In the genomic region with DNA sequence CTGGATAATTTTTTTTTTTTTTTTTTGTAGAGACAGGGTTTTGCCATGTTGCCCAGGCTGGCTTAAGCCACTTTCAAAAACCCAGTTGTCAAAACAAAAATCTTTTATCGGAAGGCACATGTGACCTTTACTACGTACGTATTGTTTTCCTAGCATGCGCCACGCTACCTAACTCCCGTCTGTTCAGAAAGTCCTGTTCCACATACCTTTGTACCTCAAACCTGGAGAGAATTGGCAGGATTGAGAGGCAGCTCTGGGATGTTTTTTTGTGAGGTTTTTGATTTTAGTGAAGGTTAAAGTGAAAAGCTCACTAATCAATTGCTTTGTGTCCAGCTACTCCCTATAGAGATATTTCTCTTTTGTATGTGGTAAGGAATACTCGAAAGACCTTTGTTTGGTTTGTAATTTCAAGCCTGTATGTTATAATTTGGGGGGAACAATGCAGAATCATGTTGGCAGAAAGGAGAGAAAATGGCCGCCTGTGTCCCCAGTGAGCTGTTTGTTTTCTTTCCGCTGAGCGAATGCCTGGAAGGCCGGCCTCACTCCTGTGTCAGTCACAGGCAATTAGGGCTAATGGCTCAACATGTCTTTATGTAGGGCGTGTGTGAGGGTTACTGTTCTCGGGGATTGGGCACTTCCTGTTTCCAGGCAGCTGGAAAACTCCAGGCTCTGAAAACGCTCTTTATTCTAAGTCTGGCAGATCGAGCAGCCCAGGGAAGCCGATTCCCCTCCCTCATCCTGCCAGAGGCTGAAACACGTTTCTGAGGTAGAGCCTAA, we compare ENCODE assay signal across 8 cellular contexts.
DNase-seq lines count a peak whose midpoint lies in the region; ATAC-seq and FAIRE-seq lines count a peak whose summit lies in the region.

No MANE protein-coding gene starts in this region.

- peaks cover 20% of the 10 kb centered on the region for H3K4me1 ChIP-seq in HUES6 (ENCODE audit: control insufficient read depth, insufficient read depth, low read length)

- H3K9me3 ChIP-seq in HUES6 (ENCODE audit: control insufficient read depth, insufficient read depth, low read depth, low read length), result no peaks in the 10 kb centered on the region

- no peaks in the 10 kb centered on the region for H3K27me3 ChIP-seq in HUES6 (ENCODE audit: control insufficient read depth, insufficient read depth, low read length)

- peak in 54 of 56 donors; percentile 38 to 96 (median 84) for DNase-seq in amygdala (lab: John Stamatoyannopoulos, UW)
- DNase-seq in hepatic stellate cell (ENCODE audit: low spot score), result peak; percentile 24
- DNase-seq in pulmonary artery endothelial cell (ENCODE audit: low read depth, low spot score), result peak; percentile 5
- no peak for DNase-seq in RCC 7860 (ENCODE audit: low spot score)
- DNase-seq in dedifferentiated amniotic fluid mesenchymal stem cell (ENCODE audit: extremely low spot score), result no peak
- no peak for DNase-seq in NOMO-1 treated with DMSO at 0.1 percent for 48 hours (lab: John Stamatoyannopoulos, UW; ENCODE audit: unreplicated experiment)

- H3K9ac ChIP-seq in HUES6 (ENCODE audit: low read length), result peak overlapping the region; percentile 33

- ATAC-seq in GM21825 (IDR thresholded peaks at IDR 0.05; ENCODE audit: unreplicated experiment), result no peak

- peaks cover 9% of the 10 kb centered on the region; the same call in 1 of the 2 replicates for H3K36me3 ChIP-seq in HUES6 (ENCODE audit: control insufficient read depth, insufficient read depth, low read length)

- FAIRE-seq in RCC 7860 (lab: Jason Lieb, UNC), result no peak

- H3K27ac ChIP-seq in HUES6 (ENCODE audit: low read depth, low read length), result peak overlapping the region; percentile 76; the same call in 1 of the 2 replicates

- no peak overlapping the region for H3K4me3 ChIP-seq in HUES6 (ENCODE audit: low read depth, low read length)

Comparison
In these comparisons a context has a peak if more than half of its experiments do, and no peak if none do; other contexts are left out.
1. DNase-seq: peak in amygdala (54 of 56), hepatic stellate cell (single experiment) and pulmonary artery endothelial cell (single experiment); none in RCC 7860 (single experiment), dedifferentiated amniotic fluid mesenchymal stem cell (single experiment) and NOMO-1 treated with DMSO at 0.1 percent for 48 hours (single experiment).